Comparison of ENCODE assay signal across 10 cellular contexts in genomic region chr10:29702288-29703164, GRCh38.
DNase-seq lines count a peak whose midpoint lies in the region; ATAC-seq, FAIRE-seq and TF ChIP-seq lines count a peak whose summit lies in the region.
"Had no signal": no experiment of that assay in that cellular context is flagged by ENCODE, and none has a peak within 500 bp of the region (broad histone marks: within the 10 kb centered on the region; RNA-seq: fewer than 3 reads in every experiment).

No MANE protein-coding gene starts in this region.

- FAIRE-seq in small intestine (lab: Jason Lieb, UNC): no peak

- H3K4me1 Mint-ChIP-seq in Caco-2 (ENCODE audit: low read depth, unreplicated experiment): peaks cover 32% of the 10 kb centered on the region

- no peak overlapping the region for H2BK12ac ChIP-seq in neuronal stem cell (ENCODE audit: low read length)

- no peak overlapping the region for H2AFZ ChIP-seq in neuronal stem cell (ENCODE audit: low read length)

- H3K79me1 ChIP-seq in neuronal stem cell (ENCODE audit: low read depth, low read length): peaks cover 2% of the 10 kb centered on the region

- no peak overlapping the region for H4K8ac ChIP-seq in neuronal stem cell (ENCODE audit: low read depth, low read length)

- no peak overlapping the region for H2BK5ac ChIP-seq in neuronal stem cell (ENCODE audit: low read length)

- H2BK120ac ChIP-seq in neuronal stem cell (ENCODE audit: low read depth, low read length): no peak overlapping the region

- BruUV-seq in Caco-2 (replicated peaks; lab: Mats Ljungman, UMichigan) (no TSS peak), Panc1 (replicated peaks; lab: Mats Ljungman, UMichigan) (no TSS peak)

- TF ChIP-seq CTCF in Caco-2 (IDR thresholded peaks at IDR 0.05; ENCODE audit: insufficient read depth in 1 of 2, low read depth in 1 of 2, low read length in 1 of 2, severe bottlenecking in 1 of 2, unreplicated experiment in 1 of 2): no peak
- TF ChIP-seq CTCF in Panc1 (IDR thresholded peaks at IDR 0.05): no peak
- TF ChIP-seq CTCF in adrenal gland (IDR thresholded peaks at IDR 0.05): no peak

- H3K36me3 ChIP-seq in Caco-2 (ENCODE audit: control insufficient read depth, insufficient read depth, low read length) (no peaks in the 10 kb centered on the region), Panc1 (ENCODE audit: control insufficient read depth, insufficient read depth, low read length) (no peaks in the 10 kb centered on the region; the same call in 1 of the 2 replicates), rectal smooth muscle tissue (ENCODE audit: control insufficient read depth, insufficient read depth, low read length) (peaks cover 3% of the 10 kb centered on the region), adrenal gland (replicated peaks in 1 of 2) (no peaks in the 10 kb centered on the region), neuronal stem cell (replicated peaks in 1 of 2; ENCODE audit: control insufficient read depth in 2 of 2, insufficient read depth in 2 of 2, low read length in 2 of 2) (peaks cover 0 to 4% of the 10 kb centered on the region in 2 donors), small intestine (ENCODE audit: control insufficient read depth in 2 of 2, insufficient read depth in 2 of 2, low read length in 2 of 2) (no peaks in the 10 kb centered on the region)

- in situ Hi-C loops in Panc1 (cut with HindIII; ENCODE audit: low pct_unique_long_range_greater_than_20kb, low sequenced_read_pairs): no loop called here

- no peak overlapping the region for H3K4me2 ChIP-seq in neuronal stem cell (ENCODE audit: insufficient read depth, low read length, poor library complexity, severe bottlenecking)

- no peak for TF ChIP-seq POLR2A in adrenal gland (IDR thresholded peaks at IDR 0.05)

- intact Hi-C loops in Caco-2 (cut with micrococcal nuclease; ENCODE audit: unreplicated experiment) (no loop called here), Panc1 (cut with micrococcal nuclease; ENCODE audit: unreplicated experiment) (no loop called here), adrenal gland (cut with DNase I) (no loop called here)

- no peak overlapping the region for H3K18ac ChIP-seq in neuronal stem cell (ENCODE audit: low read length)

- no peaks in the 10 kb centered on the region for H3K9me3 Mint-ChIP-seq in Caco-2 (ENCODE audit: unreplicated experiment)

- no peak overlapping the region for H3K4ac ChIP-seq in neuronal stem cell (ENCODE audit: low read length)

- H3K23ac ChIP-seq in neuronal stem cell (ENCODE audit: low read depth, low read length, poor library complexity): no peak overlapping the region

- no peak overlapping the region for H4K91ac ChIP-seq in neuronal stem cell (ENCODE audit: low read depth, low read length, poor library complexity)

- no peak overlapping the region for H3K4me3 Mint-ChIP-seq in Caco-2 (ENCODE audit: unreplicated experiment)

- H3K4me1 ChIP-seq in Caco-2: peaks cover 41% of the 10 kb centered on the region
- peaks cover 17% of the 10 kb centered on the region for H3K4me1 ChIP-seq in Panc1 (ENCODE audit: control insufficient read depth, insufficient read depth, low read length)
- peaks cover 36% of the 10 kb centered on the region for H3K4me1 ChIP-seq in rectal smooth muscle tissue (ENCODE audit: control insufficient read depth, insufficient read depth, low read length)
- H3K4me1 ChIP-seq in adrenal gland (replicated peaks in 1 of 2): peaks cover 0 to 8% of the 10 kb centered on the region in 2 donors
- peaks cover 6 to 14% of the 10 kb centered on the region in 2 donors for H3K4me1 ChIP-seq in neuronal stem cell (ENCODE audit: control insufficient read depth in 2 of 2, insufficient read depth in 1 of 2, low read depth in 1 of 2, low read length in 2 of 2)
- no peaks in the 10 kb centered on the region for H3K4me1 ChIP-seq in small intestine (ENCODE audit: control insufficient read depth in 2 of 2, insufficient read depth in 1 of 2, low read depth in 1 of 2, low read length in 1 of 2)

- peak overlapping the region; percentile 12 for H3K27ac Mint-ChIP-seq in Caco-2 (ENCODE audit: unreplicated experiment)

- peak; percentile 37; the same call in 1 of the 2 replicates for ATAC-seq in Panc1
- no peak for ATAC-seq in HG03039 (IDR thresholded peaks at IDR 0.05; ENCODE audit: unreplicated experiment)

- H3K27ac ChIP-seq in Panc1 (ENCODE audit: low read length) (0 out of 2 replicates have a peak overlapping the region, but pooled peaks have one; percentile 23), rectal smooth muscle tissue (ENCODE audit: low read depth, low read length) (peak overlapping the region; percentile 72), adrenal gland (peak overlapping the region in 1 of 5 donors; percentile 33), neuronal stem cell (replicated peaks; ENCODE audit: low read length) (no peak overlapping the region), small intestine (ENCODE audit: low read depth in 1 of 2, low read length in 1 of 2) (no peak overlapping the region)

- H3K4me3 ChIP-seq in Caco-2 (ENCODE audit: low read depth, low read length): no peak overlapping the region
- no peak overlapping the region for H3K4me3 ChIP-seq in Panc1 (ENCODE audit: low read depth in 2 of 2, low read length in 2 of 2)
- no peak overlapping the region for H3K4me3 ChIP-seq in rectal smooth muscle tissue (ENCODE audit: low read length)
- H3K4me3 ChIP-seq in adrenal gland: no peak overlapping the region
- no peak overlapping the region for H3K4me3 ChIP-seq in neuronal stem cell (ENCODE audit: low read length in 2 of 2)
- no peak overlapping the region for H3K4me3 ChIP-seq in small intestine (ENCODE audit: low read depth in 1 of 2, low read length in 2 of 2)

- CTCF ChIA-PET in Caco-2 (lab: Charles Lee): interaction anchor here (0.7 kb wide), 1 partner anchor 84 kb away, joined by 4 read pairs; no protein-coding TSS in a partner anchor
- CTCF ChIA-PET in Panc1 (lab: Charles Lee): interaction anchor here (1.5 kb wide), 1 partner anchor 10 kb away, joined by 4 read pairs; no protein-coding TSS in a partner anchor

- H3K27me3 Mint-ChIP-seq in Caco-2 (ENCODE audit: insufficient read depth, unreplicated experiment): no peaks in the 10 kb centered on the region

- POLR2A ChIA-PET in Caco-2 (lab: Charles Lee): no interaction called here
- POLR2A ChIA-PET in Panc1 (lab: Charles Lee): no interaction called here

- 41 to 52% (median 46%) methylated on average over 10 of the region's 10 CpGs for WGBS in adrenal gland, 4 donors
- no CpG with 5 or more reads among the region's 10 CpGs for WGBS in neuronal stem cell (ENCODE audit: extremely low coverage in 2 of 2, insufficient read length in 2 of 2, insufficient replicate concordance in 1 of 2), 2 donors
- WGBS in small intestine, 3 donors: 33 to 38% (median 37%) methylated on average over 10 of the region's 10 CpGs

- H3K27me3 ChIP-seq in Caco-2 (replicated peaks; ENCODE audit: control insufficient read depth, insufficient read depth, low read length) (no peaks in the 10 kb centered on the region), Panc1 (ENCODE audit: control insufficient read depth, insufficient read depth, low read length) (no peaks in the 10 kb centered on the region), rectal smooth muscle tissue (ENCODE audit: control insufficient read depth, insufficient read depth, low read length) (no peaks in the 10 kb centered on the region), adrenal gland (no peaks in the 10 kb centered on the region), neuronal stem cell (ENCODE audit: control insufficient read depth in 3 of 3, insufficient read depth in 3 of 3, low read depth in 1 of 3, low read length in 3 of 3) (no peaks in the 10 kb centered on the region), small intestine (ENCODE audit: control insufficient read depth in 2 of 2, insufficient read depth in 2 of 2, low read length in 2 of 2) (no peaks in the 10 kb centered on the region)

- H3K36me3 Mint-ChIP-seq in Caco-2 (ENCODE audit: insufficient read depth, unreplicated experiment): peaks cover 23% of the 10 kb centered on the region

- DNase-seq in Caco-2 (no peak), Panc1 (ENCODE audit: low read depth, low spot score) (no peak), fibroblast of peridontal ligament (ENCODE audit: extremely low read depth) (peak; percentile 25), adrenal gland (no peak), neuronal stem cell (ENCODE audit: low spot score) (no peak), small intestine (no peak)
- DNase-seq: activated CD4-positive, alpha-beta T cell treated with anti-CD3 and anti-CD28 coated beads, Interleukin-2, amount 50 U/mL, for 48 hours; stimulated activated naive CD4-positive, alpha-beta T cell treated with Interleukin-2 at 50 U/mL for 16 hours had no signal

- no peak overlapping the region for H3K14ac ChIP-seq in neuronal stem cell (ENCODE audit: low read length)

- no peak overlapping the region for H2AK5ac ChIP-seq in neuronal stem cell (ENCODE audit: low read depth, low read length)

- H3K9me3 ChIP-seq in Caco-2 (no peaks in the 10 kb centered on the region), Panc1 (ENCODE audit: control insufficient read depth, insufficient read depth, low read depth, low read length) (no peaks in the 10 kb centered on the region), adrenal gland (replicated peaks in 1 of 3) (no peaks in the 10 kb centered on the region), neuronal stem cell (replicated peaks in 1 of 2; ENCODE audit: control insufficient read depth in 2 of 2, insufficient read depth in 1 of 2, low read depth in 1 of 2, low read length in 2 of 2) (peaks cover 2 to 4% of the 10 kb centered on the region in 2 donors), small intestine (ENCODE audit: control insufficient read depth, low read depth) (no peaks in the 10 kb centered on the region)

- H3K9ac ChIP-seq in rectal smooth muscle tissue (ENCODE audit: low read length) (no peak overlapping the region), neuronal stem cell (ENCODE audit: low read depth, low read length, poor library complexity) (no peak overlapping the region)

- H2BK15ac ChIP-seq in neuronal stem cell (ENCODE audit: low read length): no peak overlapping the region

Comparison
In these comparisons a context has a peak if more than half of its experiments do, and no peak if none do; other contexts are left out.
1. H3K27ac ChIP-seq: peak in Panc1 (single experiment) and rectal smooth muscle tissue (single experiment); none in neuronal stem cell (single experiment) and small intestine (0 of 2).